1 cellular context compared by ENCODE assay signal in the genomic region with DNA sequence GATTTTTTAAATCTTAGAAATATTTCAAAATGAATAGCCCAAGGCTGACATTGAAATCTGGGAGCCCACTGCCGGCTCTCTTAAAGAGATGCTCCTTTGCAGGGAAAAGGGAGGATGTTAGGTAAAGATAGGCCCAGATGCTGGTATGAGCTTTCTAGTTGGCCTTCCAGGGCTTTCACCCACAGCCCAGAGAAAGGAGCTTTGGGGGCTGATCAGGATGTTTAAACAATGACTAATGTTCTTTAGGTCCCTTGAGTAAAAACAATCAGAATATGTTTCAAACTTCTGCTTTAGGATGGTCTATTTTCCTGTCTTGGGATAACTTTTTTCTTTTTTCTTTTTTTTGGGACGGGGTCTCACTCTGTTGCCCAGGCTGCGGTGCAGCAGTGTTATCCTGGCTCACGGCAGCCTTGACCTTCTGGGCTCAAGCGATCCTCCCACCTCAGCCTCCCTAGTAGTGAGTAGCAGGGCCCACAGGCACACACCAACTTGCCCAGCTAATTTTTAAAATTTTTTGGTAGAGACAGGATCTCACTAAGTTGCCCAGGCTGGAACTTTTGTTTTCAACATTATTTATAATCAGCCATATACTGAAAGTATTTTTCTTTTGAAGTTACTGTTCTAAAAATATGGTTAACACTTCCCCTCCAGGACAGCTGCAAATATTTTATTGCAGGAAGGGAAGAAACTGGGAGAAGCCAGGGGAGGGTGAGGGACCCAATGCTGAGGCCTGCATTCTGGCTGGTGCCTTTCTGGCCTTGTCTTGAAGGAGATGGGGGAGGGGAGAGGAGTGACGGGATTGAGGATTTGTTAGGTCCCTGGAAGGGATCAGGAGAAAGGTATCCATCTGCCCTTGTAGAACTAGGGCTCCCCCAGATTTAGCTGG.
TF ChIP-seq lines count a peak whose summit lies in the region.

No MANE protein-coding gene starts in this region.

TF ChIP-seq in H1, 55 proteins besides CTCF, POLR2A, EP300 and RAD21:
- no peak for TF ChIP-seq GTF2F1 (IDR thresholded peaks at IDR 0.05; ENCODE audit: borderline replicate concordance, low read depth, low read length)
- TF ChIP-seq KDM1A (IDR thresholded peaks at IDR 0.05; ENCODE audit: borderline replicate concordance, low read length): peak; percentile 84
